Comparison of ENCODE assay signal across 1 cellular context in the genomic region with DNA sequence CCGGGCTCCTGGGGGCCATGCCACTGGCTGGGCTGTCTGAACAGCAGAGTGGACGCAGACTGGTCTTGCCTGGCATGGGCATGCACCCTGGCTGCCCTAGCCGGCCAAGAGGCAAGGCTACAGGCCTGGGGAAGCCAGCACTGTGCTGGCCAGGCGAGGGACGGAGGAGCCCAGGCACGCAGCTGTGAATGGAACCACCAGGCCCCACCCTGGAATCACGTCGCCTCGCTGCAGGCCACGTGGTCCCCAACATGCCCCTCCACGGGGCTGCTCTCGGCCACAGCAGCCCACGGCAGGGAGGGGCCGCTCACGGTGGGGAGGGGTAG.
TF ChIP-seq lines count a peak whose summit lies in the region.

No MANE protein-coding gene starts in this region.

TF ChIP-seq in GM23338, 12 proteins besides CTCF, POLR2A, EP300 and RAD21:
- TF ChIP-seq, protein P1, sequence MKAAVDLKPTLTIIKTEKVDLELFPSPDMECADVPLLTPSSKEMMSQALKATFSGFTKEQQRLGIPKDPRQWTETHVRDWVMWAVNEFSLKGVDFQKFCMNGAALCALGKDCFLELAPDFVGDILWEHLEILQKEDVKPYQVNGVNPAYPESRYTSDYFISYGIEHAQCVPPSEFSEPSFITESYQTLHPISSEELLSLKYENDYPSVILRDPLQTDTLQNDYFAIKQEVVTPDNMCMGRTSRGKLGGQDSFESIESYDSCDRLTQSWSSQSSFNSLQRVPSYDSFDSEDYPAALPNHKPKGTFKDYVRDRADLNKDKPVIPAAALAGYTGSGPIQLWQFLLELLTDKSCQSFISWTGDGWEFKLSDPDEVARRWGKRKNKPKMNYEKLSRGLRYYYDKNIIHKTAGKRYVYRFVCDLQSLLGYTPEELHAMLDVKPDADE (IDR thresholded peaks at IDR 0.05): no peak
- TF ChIP-seq ZNF114 (CRISPR knock-in tag; IDR thresholded peaks at IDR 0.05) (no peak), EZH2phosphoT487 (IDR thresholded peaks at IDR 0.05; ENCODE audit: unreplicated experiment) (no peak), POLR2AphosphoS5 (IDR thresholded peaks at IDR 0.05; ENCODE audit: low read depth) (no peak), STAT1 (IDR thresholded peaks at IDR 0.05; ENCODE audit: unreplicated experiment) (no peak), ZNF331 (CRISPR knock-in tag; IDR thresholded peaks at IDR 0.05; ENCODE audit: low read depth) (no peak), EZH2 (IDR thresholded peaks at IDR 0.05; ENCODE audit: low read depth, unreplicated experiment) (no peak), CREB1 (CRISPR knock-in tag; IDR thresholded peaks at IDR 0.05; ENCODE audit: low read depth) (no peak)
